23 cellular contexts compared by ENCODE assay signal in the genomic region with DNA sequence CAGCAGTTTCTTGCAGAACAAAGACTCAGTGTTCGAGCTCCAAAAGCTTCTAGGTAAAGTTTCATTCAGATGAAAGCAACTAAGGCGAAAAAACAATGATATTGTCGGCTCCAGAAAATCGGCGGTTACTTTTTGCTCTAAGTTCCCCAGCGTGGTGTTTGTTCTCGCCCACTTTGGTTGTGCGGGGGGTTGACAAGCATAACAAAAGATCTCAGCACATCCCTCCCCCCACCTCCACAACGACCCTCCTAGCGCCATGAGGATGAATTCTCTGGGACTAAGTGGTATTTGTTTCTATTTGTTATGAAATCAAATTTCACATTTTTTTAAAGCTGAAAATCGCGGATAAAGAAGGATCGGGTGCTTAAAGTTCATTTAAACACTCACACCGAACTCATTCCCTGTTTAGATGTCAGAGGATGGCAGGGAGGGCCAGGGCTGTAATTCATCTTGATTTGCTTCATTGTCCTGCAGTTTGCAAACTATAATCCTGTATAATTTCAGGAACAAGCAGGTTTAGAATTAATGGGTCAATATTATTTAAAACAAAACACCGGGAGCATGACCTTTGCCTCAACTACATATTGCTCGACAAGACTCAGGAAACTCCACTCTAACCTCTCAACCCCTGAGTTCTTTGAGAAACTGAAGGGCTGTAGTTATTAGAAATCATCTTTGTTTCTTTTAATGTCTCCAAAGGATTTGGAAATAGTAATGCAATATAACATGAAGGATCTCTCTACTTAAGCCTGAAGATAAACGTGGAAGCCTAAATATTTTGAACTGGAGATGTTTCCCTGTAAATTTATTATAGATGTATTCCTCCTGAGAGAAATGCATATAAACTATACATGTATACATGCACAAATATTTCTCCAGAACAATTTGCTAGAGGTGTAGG. TPM values are rescaled to one million over a fixed set of nuclear protein-coding genes. Genes with fewer than 3 reads are reported as not detected.
DNase-seq lines count a peak whose midpoint lies in the region; ATAC-seq, FAIRE-seq and TF ChIP-seq lines count a peak whose summit lies in the region.
"Had no signal": no experiment of that assay in that cellular context is flagged by ENCODE, and none has a peak within 500 bp of the region (broad histone marks: within the 10 kb centered on the region; RNA-seq: fewer than 3 reads in every experiment).

No MANE protein-coding gene starts in this region.

- no peaks in the 10 kb centered on the region for H3K36me3 ChIP-seq in HepG2 (replicated peaks in 1 of 2; ENCODE audit: control insufficient read depth in 1 of 2, insufficient read depth in 2 of 2, low read length in 2 of 2)
- H3K36me3 ChIP-seq in right lobe of liver, result no peaks in the 10 kb centered on the region
- H3K36me3 ChIP-seq in endodermal cell (ENCODE audit: control insufficient read depth, insufficient read depth, low read length), result peaks cover 29% of the 10 kb centered on the region
- peaks cover 45% of the 10 kb centered on the region for H3K36me3 ChIP-seq in mesodermal cell (ENCODE audit: control insufficient read depth, insufficient read depth, low read length)
- H3K36me3 ChIP-seq: adrenal gland had no signal

- H3K27me3 Mint-ChIP-seq in endodermal cell (ENCODE audit: insufficient read depth), result peaks cover 14% of the 10 kb centered on the region

- H3K9me3 ChIP-seq in HepG2 (ENCODE audit: low read length) (no peaks in the 10 kb centered on the region), right lobe of liver (no peaks in the 10 kb centered on the region), endodermal cell (ENCODE audit: control insufficient read depth, low read length) (no peaks in the 10 kb centered on the region), mesodermal cell (ENCODE audit: control insufficient read depth, low read length) (peaks cover 5% of the 10 kb centered on the region)
- H3K9me3 ChIP-seq: adrenal gland had no signal

- ATAC-seq in HepG2, result no peak
- ATAC-seq in right lobe of liver, result no peak
- ATAC-seq in GM18519 (IDR thresholded peaks at IDR 0.05; ENCODE audit: low FRiP score, unreplicated experiment), result no peak
- ATAC-seq: effector memory CD8-positive, alpha-beta T cell; natural killer cell treated with Interleukin-12 subunit alpha and Interleukin-12 subunit beta and Interleukin-15 and Interleukin-18, amount 100 ng/mL, for 72 hours had no signal

- no peak for TF ChIP-seq POLR2A in HepG2 (IDR thresholded peaks at IDR 0.05; ENCODE audit: insufficient read depth in 1 of 2, low read depth in 2 of 2, low read length in 2 of 2)
- TF ChIP-seq POLR2A in right lobe of liver (IDR thresholded peaks at IDR 0.05), result no peak

- H3K27me3 ChIP-seq in HepG2 (ENCODE audit: control insufficient read depth in 1 of 2, insufficient read depth in 2 of 2, low read length in 2 of 2) (peaks cover 3 to 71% of the 10 kb centered on the region in 2 experiments), right lobe of liver (peaks cover 2 to 80% of the 10 kb centered on the region in 2 donors), endodermal cell (ENCODE audit: control insufficient read depth, insufficient read depth, low read length, poor library complexity, severe bottlenecking) (no peaks in the 10 kb centered on the region)

- TF ChIP-seq EP300 in HepG2 (IDR thresholded peaks at IDR 0.05; ENCODE audit: low read depth in 2 of 2, low read length in 2 of 2), result no peak
- TF ChIP-seq EP300 in HepG2 (CRISPR knock-in tag; IDR thresholded peaks at IDR 0.05; ENCODE audit: borderline replicate concordance), result no peak

- 0 out of 2 replicates have a peak, but pooled peaks cover 12% of the 10 kb centered on the region for H3K4me1 ChIP-seq in HepG2 (ENCODE audit: insufficient read depth, low read length)
- H3K4me1 ChIP-seq in right lobe of liver, result peaks cover 0 to 15% (median 0%) of the 10 kb centered on the region in 4 donors
- peaks cover 13% of the 10 kb centered on the region for H3K4me1 ChIP-seq in endodermal cell (ENCODE audit: control insufficient read depth, insufficient read depth, low read length)
- H3K4me1 ChIP-seq in mesodermal cell (ENCODE audit: control insufficient read depth, insufficient read depth, low read length, poor library complexity, severe bottlenecking), result peaks cover 27% of the 10 kb centered on the region

- DNase-seq in HepG2 (ENCODE audit: low spot score) (no peak), right lobe of liver (no peak), endodermal cell (peak; percentile 79), foreskin fibroblast (no peak), mucosa of gallbladder (ENCODE audit: low spot score) (no peak)
- DNase-seq in activated CD8-positive, alpha-beta memory T cell treated with anti-CD3 and anti-CD28 coated beads, Interleukin-2, amount 50 U/mL, for 48 hours, result no peak
- DNase-seq: activated CD8-positive, alpha-beta memory T cell treated with anti-CD3 and anti-CD28 coated beads for 24 hours; adrenal gland; CD4-positive, CD25-positive, alpha-beta regulatory T cell; central memory CD4-positive, alpha-beta T cell; DMS53; effector memory CD8-positive, alpha-beta T cell; MM.1S; NCI-H2081; NCI-H510A treated with DMSO at 0.1 percent for 48 hours; Right ventricle myocardium superior; stimulated activated CD4-positive, alpha-beta T cell treated with anti-CD3 and anti-CD28 coated beads, Interleukin-1b, Interleukin-23, amount 100 ng/mL, for 48 hours had no signal

- no TSS peak for BruUV-seq in HepG2 (replicated peaks; lab: Mats Ljungman, UMichigan)

- FAIRE-seq in HepG2 (lab: Jason Lieb, UNC), result no peak
- FAIRE-seq: urothelium cell line had no signal

- peaks cover 27% of the 10 kb centered on the region for H3K36me3 Mint-ChIP-seq in endodermal cell (ENCODE audit: low read depth)
- H3K36me3 Mint-ChIP-seq: CD4-positive, CD25-positive, alpha-beta regulatory T cell had no signal

- intact Hi-C loops in HepG2 (cut with micrococcal nuclease; ENCODE audit: unreplicated experiment) (no loop called here), right lobe of liver (cut with DNase I) (no loop called here)

- CTCF ChIA-PET in HepG2 (lab: Yijun Ruan, JAX; ENCODE audit: low intra/inter-chr PET ratio, low total read pairs), result no interaction called here

- no peak for TF ChIP-seq RAD21 in HepG2 (CRISPR knock-in tag; IDR thresholded peaks at IDR 0.05)

- H3K27ac ChIP-seq in HepG2 (ENCODE audit: extremely low read length, insufficient read depth, low read length) (no peak overlapping the region), right lobe of liver (no peak overlapping the region), endodermal cell (ENCODE audit: low read depth, low read length) (peak overlapping the region; percentile 78), mesodermal cell (ENCODE audit: low read depth, low read length, severe bottlenecking) (peak overlapping the region; percentile 88)
- H3K27ac ChIP-seq: adrenal gland, VCaP had no signal

- WGBS in HepG2 (ENCODE audit: low lambda C conversion rate), result 16% methylated on average over 17 of the region's 17 CpGs
- 4% methylated on average over 17 of the region's 17 CpGs for WGBS in right lobe of liver (ENCODE audit: insufficient coverage, low coverage, low lambda C conversion rate, missing lambda C conversion rate)
- 0 to 1% methylated on average over 10 to 14 of the region's 17 CpGs for WGBS in endodermal cell (ENCODE audit: insufficient coverage in 1 of 2, insufficient read length in 1 of 2), 2 experiments
- 1 to 2% methylated on average over 5 to 6 of the region's 17 CpGs for WGBS in mesodermal cell (ENCODE audit: insufficient coverage in 2 of 2), 2 experiments

- peak overlapping the region; percentile 100 for H3K27ac Mint-ChIP-seq in endodermal cell
- H3K27ac Mint-ChIP-seq: CD4-positive, CD25-positive, alpha-beta regulatory T cell; effector memory CD8-positive, alpha-beta T cell; natural killer cell treated with Interleukin-12 subunit alpha and Interleukin-12 subunit beta and Interleukin-15 and Interleukin-18, amount 100 ng/mL, for 72 hours had no signal

- in situ Hi-C loops in HepG2 (cut with HindIII; ENCODE audit: extremely low pct_ligation_motif_present, low pct_unique_long_range_greater_than_20kb), result no loop called here

- H3K9ac ChIP-seq in HepG2 (ENCODE audit: insufficient read depth, low read depth, low read length), result no peak overlapping the region
- H3K9ac ChIP-seq in endodermal cell (ENCODE audit: extremely low read depth, low read length, poor library complexity, severe bottlenecking), result peak overlapping the region; percentile 100

- H3K9me3 Mint-ChIP-seq in endodermal cell, result no peaks in the 10 kb centered on the region
- H3K9me3 Mint-ChIP-seq: effector memory CD8-positive, alpha-beta T cell; natural killer cell treated with Interleukin-12 subunit alpha and Interleukin-12 subunit beta and Interleukin-15 and Interleukin-18, amount 100 ng/mL, for 72 hours had no signal

- H2AFZ ChIP-seq in HepG2 (ENCODE audit: low read length), result no peak overlapping the region

- no peaks in the 10 kb centered on the region for H4K20me1 ChIP-seq in HepG2 (ENCODE audit: insufficient read depth, low read length)

- H3K79me2 ChIP-seq in HepG2 (ENCODE audit: insufficient read depth, low read length), result no peaks in the 10 kb centered on the region

- peaks cover 47% of the 10 kb centered on the region for H3K4me1 Mint-ChIP-seq in endodermal cell

- peak overlapping the region; percentile 63 for H3K4me2 ChIP-seq in HepG2 (ENCODE audit: low read depth, low read length)

- POLR2A ChIA-PET in HepG2 (lab: Yijun Ruan, JAX), result no interaction called here

- H3K4me3 Mint-ChIP-seq in endodermal cell, result peak overlapping the region; percentile 97
- H3K4me3 Mint-ChIP-seq: natural killer cell treated with Interleukin-12 subunit alpha and Interleukin-12 subunit beta and Interleukin-15 and Interleukin-18, amount 100 ng/mL, for 72 hours had no signal

- no peak overlapping the region for H3K4me3 ChIP-seq in HepG2 (replicated peaks in 1 of 3; ENCODE audit: insufficient read depth in 1 of 3, low read depth in 2 of 3, low read length in 3 of 3)
- H3K4me3 ChIP-seq in right lobe of liver, result no peak overlapping the region
- H3K4me3 ChIP-seq in endodermal cell (ENCODE audit: low read length), result peak overlapping the region; percentile 90
- H3K4me3 ChIP-seq in mesodermal cell (ENCODE audit: extremely low read depth, insufficient read depth, low read length, poor library complexity, severe bottlenecking), result peak overlapping the region; percentile 66
- no peak overlapping the region for H3K4me3 ChIP-seq in foreskin fibroblast (ENCODE audit: low read depth in 1 of 2, low read length in 2 of 2)
- H3K4me3 ChIP-seq: adrenal gland, lung had no signal

- TF ChIP-seq CTCF in HepG2 (CRISPR knock-in tag; IDR thresholded peaks at IDR 0.05), result no peak
- no peak for TF ChIP-seq CTCF in right lobe of liver (IDR thresholded peaks at IDR 0.05)
- TF ChIP-seq CTCF in endodermal cell (conservative IDR thresholded peaks at IDR 0.05), result no peak
- TF ChIP-seq CTCF in foreskin fibroblast (IDR thresholded peaks at IDR 0.05; ENCODE audit: low read depth, low read length), result no peak

RNA-seq across cellular contexts. Expression of gene PITX2, which starts 6.5 kb away (rescaled TPM):
- total RNA-seq in HepG2 (2016; rRNA removed; fragmentation: Illumina TruSeq; extraction: Trizol), result not detected in 2 replicates
- total RNA-seq in HepG2 (2016; cell fraction: cytosol; rRNA removed; fragmentation: Illumina TruSeq; extraction: Trizol; ENCODE audit: low read depth), result not detected in 2 replicates
- not detected in 2 replicates for total RNA-seq in HepG2 (2016; cell fraction: insoluble cytoplasmic fraction; rRNA removed; fragmentation: Illumina TruSeq; extraction: Trizol)
- total RNA-seq in HepG2 (2016; cell fraction: membrane; rRNA removed; fragmentation: Illumina TruSeq; extraction: Trizol), result not detected in 2 replicates
- total RNA-seq in HepG2 (2016; cell fraction: nucleus; rRNA removed; fragmentation: Illumina TruSeq; extraction: Trizol), result not detected in 2 replicates
- not detected in 2 replicates for polyA plus RNA-seq in HepG2 (2011; rRNA removed)
- not detected in 2 replicates for polyA plus RNA-seq in HepG2 (2011; cell fraction: cytosol; rRNA removed)
- not detected in 2 replicates for polyA plus RNA-seq in HepG2 (2011; cell fraction: nucleus; rRNA removed)
- polyA plus RNA-seq in HepG2 (2012), result not detected in 2 replicates
- not detected in 2 replicates for polyA plus RNA-seq in HepG2 (2016; cell fraction: cytosol; fragmentation: Illumina TruSeq; extraction: Trizol; ENCODE audit: low read depth)
- polyA plus RNA-seq in HepG2 (2016; cell fraction: insoluble cytoplasmic fraction; fragmentation: Illumina TruSeq; extraction: Trizol; ENCODE audit: low read depth), result not detected in 2 replicates
- not detected in 2 replicates for polyA plus RNA-seq in HepG2 (2016; cell fraction: membrane; fragmentation: Illumina TruSeq; extraction: Trizol; ENCODE audit: low read depth)
- polyA plus RNA-seq in HepG2 (2016; cell fraction: nucleus; fragmentation: Illumina TruSeq; extraction: Trizol; ENCODE audit: insufficient read depth, low read depth), result not detected in 2 replicates
- polyA minus RNA-seq in HepG2 (2011; rRNA and poly(A)+ RNA removed; ENCODE audit: low replicate concordance), result 7.3 TPM in 1 of 2 replicates, not detected in the other
- polyA minus RNA-seq in HepG2 (2011; cell fraction: cytosol; rRNA and poly(A)+ RNA removed), result not detected in 2 replicates
- polyA minus RNA-seq in HepG2 (2011; cell fraction: nucleus; rRNA and poly(A)+ RNA removed), result not detected in 2 replicates
- total RNA-seq in right lobe of liver, result not detected
- 10 to 100 TPM; 28.8 to 32.7 TPM for total RNA-seq in endodermal cell
- polyA plus RNA-seq in endodermal cell (2013, experiment 1 of 2), result 27.2 TPM
- polyA plus RNA-seq in endodermal cell (2013, experiment 2 of 2), result 34.7 TPM
- polyA plus RNA-seq in mesodermal cell (2013, experiment 1 of 2), result 64.5 TPM
- 81.4 TPM for polyA plus RNA-seq in mesodermal cell (2013, experiment 2 of 2)
- total RNA-seq in mucosa of gallbladder, result 4.2 TPM
- total RNA-seq: adrenal gland; CD4-positive, CD25-positive, alpha-beta regulatory T cell; lung; natural killer cell treated with Interleukin-12 subunit alpha and Interleukin-12 subunit beta and Interleukin-15 and Interleukin-18, amount 100 ng/mL, for 72 hours; Right ventricle myocardium superior had no signal
- polyA plus RNA-seq: adrenal gland; CD4-positive, CD25-positive, alpha-beta regulatory T cell; lung had no signal

Comparison
In these comparisons a context has a peak if more than half of its experiments do, and no peak if none do; other contexts are left out.
1. H3K27ac ChIP-seq: peak in endodermal cell (single experiment) and mesodermal cell (single experiment); none in HepG2 (single experiment) and right lobe of liver (0 of 3).
2. H3K4me3 ChIP-seq: peak in endodermal cell (single experiment) and mesodermal cell (single experiment); none in HepG2 (0 of 3), right lobe of liver (0 of 3) and foreskin fibroblast (0 of 2).